Comparison of ENCODE assay signal across 21 cellular contexts in genomic region chr1:201053155-201053860, GRCh38. TPM values are rescaled to one million over a fixed set of nuclear protein-coding genes. Genes with fewer than 3 reads are reported as not detected.
A peak's percentile ranks its signal among the peaks of the same experiment; 100 is the strongest.
DNase-seq lines count a peak whose midpoint lies in the region; ATAC-seq and TF ChIP-seq lines count a peak whose summit lies in the region.
"Had no signal": no experiment of that assay in that cellular context is flagged by ENCODE, and none has a peak within 500 bp of the region (broad histone marks: within the 10 kb centered on the region; RNA-seq: fewer than 3 reads in every experiment).

No MANE protein-coding gene starts in this region.

- H3F3A ChIP-seq in PC-3 (ENCODE audit: low read length, unreplicated experiment), result no peaks in the 10 kb centered on the region

- no peak overlapping the region for H3K9ac ChIP-seq in PC-3 (ENCODE audit: low read length)

- CTCF ChIA-PET in Calu3 (lab: Charles Lee), result no interaction called here
- CTCF ChIA-PET in PC-3 (lab: Charles Lee), result no interaction called here

- no peak overlapping the region for H3K4me3 Mint-ChIP-seq in Calu3 (ENCODE audit: low read depth, unreplicated experiment)
- H3K4me3 Mint-ChIP-seq: activated T-helper 17 cell treated with anti-CD3 and anti-CD28 coated beads, Interleukin-2, amount 50 U/mL, for 72 hours; mesothelial cell of epicardium; neural crest cell; T-helper 1 cell treated with Interleukin-12 subunit alpha and Interleukin-12 subunit beta and Interleukin-4 antibody, amounts not matched to agents 30 μg/mL and 1 μg/mL, for 36 hours; type B pancreatic cell had no signal

- H3K27ac Mint-ChIP-seq in Calu3 (ENCODE audit: unreplicated experiment), result no peak overlapping the region
- H3K27ac Mint-ChIP-seq: activated T-helper 17 cell treated with anti-CD3 and anti-CD28 coated beads, Interleukin-2, amount 50 U/mL, for 72 hours; mesothelial cell of epicardium; T-helper 1 cell treated with Interleukin-12 subunit alpha and Interleukin-12 subunit beta and Interleukin-4 antibody, amounts not matched to agents 30 μg/mL and 1 μg/mL, for 36 hours; type B pancreatic cell had no signal

- H3K4me3 ChIP-seq in H7 (ENCODE audit: insufficient read depth, low read depth, low read length), result no peak overlapping the region
- no peak overlapping the region for H3K4me3 ChIP-seq in PC-3 (ENCODE audit: low read length)
- H3K4me3 ChIP-seq in gastrocnemius medialis, result no peak overlapping the region
- H3K4me3 ChIP-seq: adrenal gland, heart left ventricle had no signal

- peaks cover 96% of the 10 kb centered on the region for H3K27me3 Mint-ChIP-seq in Calu3 (ENCODE audit: unreplicated experiment)
- H3K27me3 Mint-ChIP-seq: activated T-helper 17 cell treated with anti-CD3 and anti-CD28 coated beads, Interleukin-2, amount 50 U/mL, for 72 hours had no signal

- in situ Hi-C loops in gastrocnemius medialis (cut with MboI; ENCODE audit: low sequenced_read_pairs in 4 of 4), result no loop called here

- no peak overlapping the region for H2AFZ ChIP-seq in PC-3 (ENCODE audit: low read length)

- intact Hi-C loops in Calu3 (cut with micrococcal nuclease; ENCODE audit: unreplicated experiment) (no loop called here), PC-3 (cut with micrococcal nuclease) (no loop called here), gastrocnemius medialis (cut with DNase I; ENCODE audit: low total_unique reads) (no loop called here)

- no peaks in the 10 kb centered on the region; the same call in 1 of the 2 replicates for H3K27me3 ChIP-seq in H7 (ENCODE audit: control insufficient read depth, insufficient read depth, low read length)
- peaks cover 94% of the 10 kb centered on the region for H3K27me3 ChIP-seq in PC-3 (ENCODE audit: low read length)
- no peaks in the 10 kb centered on the region for H3K27me3 ChIP-seq in gastrocnemius medialis
- H3K27me3 ChIP-seq: adrenal gland had no signal

- peak; percentile 8; the same call in 1 of the 2 replicates for ATAC-seq in PC-3
- ATAC-seq in gastrocnemius medialis, result no peak
- ATAC-seq: activated T-helper 17 cell treated with anti-CD3 and anti-CD28 coated beads, Interleukin-2, amount 50 U/mL, for 72 hours; stimulated activated naive CD8-positive, alpha-beta T cell treated with anti-CD3 and anti-CD28 coated beads, Interleukin-15, Interleukin-2, amounts not matched to agents 100 U/mL and 50 U/mL, for 24 hours had no signal

- POLR2A ChIA-PET in PC-3 (lab: Charles Lee; ENCODE audit: unreplicated experiment), result no interaction called here

- no peaks in the 10 kb centered on the region for H3K9me3 Mint-ChIP-seq in Calu3 (ENCODE audit: low read depth, unreplicated experiment)
- H3K9me3 Mint-ChIP-seq: activated T-helper 17 cell treated with anti-CD3 and anti-CD28 coated beads, Interleukin-2, amount 50 U/mL, for 72 hours; mesothelial cell of epicardium; neural crest cell; T-helper 1 cell treated with Interleukin-12 subunit alpha and Interleukin-12 subunit beta and Interleukin-4 antibody, amounts not matched to agents 30 μg/mL and 1 μg/mL, for 36 hours; type B pancreatic cell had no signal

- H3K36me3 ChIP-seq in H7 (replicated peaks; ENCODE audit: control insufficient read depth, insufficient read depth, low read length) (no peaks in the 10 kb centered on the region), PC-3 (ENCODE audit: low read depth, low read length) (no peaks in the 10 kb centered on the region), gastrocnemius medialis (peaks cover 0 to 59% of the 10 kb centered on the region in 2 donors)
- H3K36me3 ChIP-seq: adrenal gland, heart left ventricle had no signal

- H3K4me2 ChIP-seq in PC-3 (ENCODE audit: low read length), result no peak overlapping the region

- H3K4me1 Mint-ChIP-seq in Calu3 (ENCODE audit: low read depth, unreplicated experiment), result no peaks in the 10 kb centered on the region

- H3K9me3 ChIP-seq in PC-3 (ENCODE audit: low read length) (no peaks in the 10 kb centered on the region), gastrocnemius medialis (no peaks in the 10 kb centered on the region)
- H3K9me3 ChIP-seq: adrenal gland, heart left ventricle had no signal

- no peaks in the 10 kb centered on the region for H3K9me2 ChIP-seq in PC-3 (replicated peaks; ENCODE audit: low read length)

- BruUV-seq in Calu3 (replicated peaks; lab: Mats Ljungman, UMichigan) (no TSS peak), PC-3 (replicated peaks; lab: Mats Ljungman, UMichigan) (no TSS peak)

- peak; percentile 20 for DNase-seq in Calu3
- DNase-seq in H7, result peak; percentile 82
- peak; percentile 44 for DNase-seq in PC-3
- peak; percentile 45 for DNase-seq in iPS-NIHi11 (ENCODE audit: low spot score)
- no peak for DNase-seq in gastrocnemius medialis
- DNase-seq in occipital lobe (lab: John Stamatoyannopoulos, UW), result no peak
- DNase-seq in NCI-H510A treated with DMSO at 0.1 percent for 48 hours (lab: John Stamatoyannopoulos, UW), result no peak
- no peak for DNase-seq in NCI-H345 treated with DMSO at 0.1 percent for 48 hours (lab: John Stamatoyannopoulos, UW; ENCODE audit: unreplicated experiment)
- DNase-seq: adrenal gland; effector CD8-positive, alpha-beta T cell; heart left ventricle; NCI-H1105; stimulated activated CD4-positive, alpha-beta T cell treated with anti-CD3 and anti-CD28 coated beads, Interleukin-15, amount 100 ng/mL, for 24 hours; stimulated activated naive CD8-positive, alpha-beta T cell treated with anti-CD3 and anti-CD28 coated beads, Interleukin-15, Interleukin-2, amounts not matched to agents 100 U/mL and 50 U/mL, for 24 hours had no signal

- peak; percentile 32 for TF ChIP-seq CTCF in Calu3 (IDR thresholded peaks at IDR 0.05; ENCODE audit: unreplicated experiment)
- peak; percentile 59 for TF ChIP-seq CTCF in PC-3 (conservative IDR thresholded peaks at IDR 0.05; ENCODE audit: low read depth, low read length)
- no peak for TF ChIP-seq CTCF in gastrocnemius medialis (IDR thresholded peaks at IDR 0.05 in 4 of 5, conservative IDR thresholded peaks at IDR 0.05 in 1 of 5)

- no peaks in the 10 kb centered on the region for H3K79me2 ChIP-seq in PC-3 (ENCODE audit: low read length)

- H3K36me3 Mint-ChIP-seq in Calu3 (ENCODE audit: insufficient read depth, unreplicated experiment), result no peaks in the 10 kb centered on the region
- H3K36me3 Mint-ChIP-seq: mesothelial cell of epicardium, type B pancreatic cell had no signal

- H4K20me1 ChIP-seq in PC-3 (ENCODE audit: low read length), result no peaks in the 10 kb centered on the region

- TF ChIP-seq POLR2A in gastrocnemius medialis (IDR thresholded peaks at IDR 0.05), result no peak

- H3K4me1 ChIP-seq in PC-3 (ENCODE audit: insufficient read depth, low read length) (no peaks in the 10 kb centered on the region), gastrocnemius medialis (no peaks in the 10 kb centered on the region)
- H3K4me1 ChIP-seq: adrenal gland had no signal

- H3K27ac ChIP-seq in PC-3 (ENCODE audit: low read length) (no peak overlapping the region), gastrocnemius medialis (peak overlapping the region in 1 of 4 donors; percentile 34)
- H3K27ac ChIP-seq: adrenal gland, C4-2B, heart left ventricle had no signal

RNA-seq across cellular contexts. Expression of gene KIF21B, which starts 29.8 kb away (rescaled TPM):
- total RNA-seq in Calu3 (2022), result 5.9 and 6.7 TPM in 2 replicates
- 12.7 and 14.1 TPM in 2 replicates for total RNA-seq in H7 (2014; rRNA removed; shearing (Covaris generic))
- total RNA-seq in PC-3 (2014; rRNA removed), result 0.46 and 0.66 TPM in 2 replicates
- total RNA-seq in gastrocnemius medialis, result under 1 TPM; 0.23 to 0.49 (median 0.36) TPM
- total RNA-seq in occipital lobe, result 165 TPM

RNA-seq across cellular contexts. Expression of gene CACNA1S, which starts 58.9 kb away (rescaled TPM):
- total RNA-seq in Calu3 (2022) (not detected in 2 replicates), PC-3 (2014; rRNA removed) (not detected in 2 replicates), gastrocnemius medialis (10 to 100 TPM; 74.3 to 93.5 (median 81.2) TPM), occipital lobe (under 0.01 TPM)
- not detected in 2 replicates for total RNA-seq in H7 (2014; rRNA removed; shearing (Covaris generic))
- total RNA-seq: activated CD8-positive, alpha-beta memory T cell treated with anti-CD3 and anti-CD28 coated beads for 36 hours; activated T-helper 17 cell treated with anti-CD3 and anti-CD28 coated beads, Interleukin-2, amount 50 U/mL, for 72 hours; heart left ventricle; mesothelial cell of epicardium had no signal

Comparison
In these comparisons a context has a peak if more than half of its experiments do, and no peak if none do; other contexts are left out.
1. DNase-seq: peak in Calu3 (single experiment), H7 (single experiment), PC-3 (single experiment) and iPS-NIHi11 (single experiment); none in gastrocnemius medialis (0 of 2), occipital lobe (single experiment), NCI-H510A treated with DMSO at 0.1 percent for 48 hours (single experiment) and NCI-H345 treated with DMSO at 0.1 percent for 48 hours (single experiment).
2. CTCF ChIP-seq: peak in Calu3 (single experiment) and PC-3 (single experiment); none in gastrocnemius medialis (0 of 5).
3. RNA of gene KIF21B, which starts 29.8 kb away (total RNA-seq): 165 TPM in occipital lobe (single experiment); 12.7 to 14.1 TPM in H7, 5.9 to 6.7 TPM in Calu3, 0.46 to 0.66 TPM in PC-3 and 0.23 to 0.49 TPM in gastrocnemius medialis; every median in the first group is over 10 times any median in the second.
4. RNA of gene CACNA1S, which starts 58.9 kb away (total RNA-seq): 74.3 to 93.5 TPM in gastrocnemius medialis; not detected in Calu3, not detected in H7, not detected in PC-3 and under 0.01 TPM in occipital lobe (single experiment); every median in the first group is over 10 times any median in the second.